In the genomic region with DNA sequence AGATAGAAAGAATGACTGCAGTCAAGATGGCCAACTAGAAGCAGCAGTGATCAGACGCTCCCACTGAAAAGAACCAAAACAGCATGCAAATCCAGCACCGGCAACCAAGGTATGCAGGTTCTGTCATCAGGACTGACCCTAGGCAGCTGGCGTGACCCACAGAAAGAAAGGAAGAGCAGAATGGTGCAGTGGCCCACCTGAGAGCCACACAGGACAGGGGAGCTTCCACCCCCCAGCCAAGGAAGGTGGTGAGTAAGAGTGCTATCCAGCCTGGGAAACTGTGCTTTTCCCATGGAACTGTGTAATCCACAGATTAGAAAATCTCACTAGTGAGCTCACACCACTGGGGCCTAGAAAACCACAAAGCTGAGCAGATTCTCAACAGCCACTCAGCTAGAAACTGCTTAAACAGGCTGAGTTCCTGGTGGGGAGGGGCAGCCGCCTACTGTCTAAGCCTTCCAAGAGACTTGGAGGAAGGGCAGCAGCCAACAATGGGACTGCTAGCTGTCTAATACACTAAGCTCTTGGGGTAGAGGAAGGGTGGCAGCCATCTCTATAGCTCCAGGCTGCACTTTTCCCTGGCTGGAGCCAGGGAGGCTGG, we compare ENCODE assay signal across 8 cellular contexts.
DNase-seq lines count a peak whose midpoint lies in the region; ATAC-seq and TF ChIP-seq lines count a peak whose summit lies in the region.

No MANE protein-coding gene starts in this region.

- H3K4me1 ChIP-seq in neural progenitor cell: peaks cover 42% of the 10 kb centered on the region

- peaks cover 21% of the 10 kb centered on the region for H3F3A ChIP-seq in neural progenitor cell (ENCODE audit: low read depth)

- no peaks in the 10 kb centered on the region for H3K79me2 ChIP-seq in neural progenitor cell (ENCODE audit: low read depth)

- peak overlapping the region; percentile 14 for H3K27ac ChIP-seq in neural progenitor cell

- no peak for TF ChIP-seq CTCF in neural progenitor cell (IDR thresholded peaks at IDR 0.05)

- H3K27me3 Mint-ChIP-seq in neural progenitor cell (ENCODE audit: insufficient read depth, low read depth): peaks cover 5% of the 10 kb centered on the region

- peak overlapping the region; percentile 43 for H3K4me2 ChIP-seq in neural progenitor cell

- ATAC-seq in GM18858 (IDR thresholded peaks at IDR 0.05; ENCODE audit: unreplicated experiment): peak; percentile 74
- ATAC-seq in HG02588 (IDR thresholded peaks at IDR 0.05; ENCODE audit: unreplicated experiment): peak; percentile 86

- no peaks in the 10 kb centered on the region for H3K36me3 Mint-ChIP-seq in neural progenitor cell

- no peaks in the 10 kb centered on the region for H3K27me3 ChIP-seq in neural progenitor cell

- peak; percentile 71 for DNase-seq in NAMALWA (ENCODE audit: low spot score)
- DNase-seq in neural progenitor cell (ENCODE audit: low spot score): peak; percentile 75
- DNase-seq in OCI-M2 (lab: John Stamatoyannopoulos, UW; ENCODE audit: unreplicated experiment): no peak
- no peak for DNase-seq in UCSD-AML1 (lab: John Stamatoyannopoulos, UW; ENCODE audit: unreplicated experiment)
- DNase-seq in middle frontal gyrus (ENCODE audit: extremely low spot score, low spot score): no peak
- DNase-seq in SIG-M5 (lab: John Stamatoyannopoulos, UW): no peak

- H3K4me1 Mint-ChIP-seq in neural progenitor cell: peaks cover 25% of the 10 kb centered on the region

- H3K27ac Mint-ChIP-seq in neural progenitor cell: peak overlapping the region; percentile 90

- H3K9me3 Mint-ChIP-seq in neural progenitor cell: peaks cover 6% of the 10 kb centered on the region

- no peak overlapping the region for H3K9ac ChIP-seq in neural progenitor cell

- no peaks in the 10 kb centered on the region for H3K9me3 ChIP-seq in neural progenitor cell (ENCODE audit: low read depth)

- H3K4me3 Mint-ChIP-seq in neural progenitor cell: no peak overlapping the region

- H3K4me3 ChIP-seq in neural progenitor cell: no peak overlapping the region

- peak overlapping the region; percentile 54 for H2AFZ ChIP-seq in neural progenitor cell (replicated peaks)

- no peaks in the 10 kb centered on the region for H3K36me3 ChIP-seq in neural progenitor cell

- H4K20me1 ChIP-seq in neural progenitor cell (ENCODE audit: low read depth): no peaks in the 10 kb centered on the region

Comparison
In these comparisons a context has a peak if more than half of its experiments do, and no peak if none do; other contexts are left out.
1. DNase-seq: peak in NAMALWA (single experiment) and neural progenitor cell (single experiment); none in OCI-M2 (single experiment), UCSD-AML1 (single experiment), middle frontal gyrus (single experiment) and SIG-M5 (single experiment).